ENCODE assay signal across 16 cellular contexts in the genomic region with DNA sequence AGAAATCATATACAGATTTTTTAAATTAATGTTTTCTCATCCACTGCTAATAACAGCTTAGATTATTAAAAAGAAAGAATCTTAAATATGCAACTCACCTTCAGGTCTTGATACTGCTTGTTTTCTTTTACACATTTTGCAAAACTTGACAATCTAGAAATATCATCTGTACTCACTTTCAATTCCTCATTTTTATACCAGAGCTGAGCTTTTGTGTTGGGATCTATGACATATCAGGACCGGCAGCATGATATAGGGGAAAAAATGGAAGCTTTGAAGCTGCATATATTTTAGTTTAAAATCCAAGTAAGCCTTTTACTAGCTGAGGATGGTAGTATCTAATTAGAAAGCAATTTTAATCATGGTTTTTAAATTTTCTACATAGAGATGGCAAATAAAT.
DNase-seq lines count a peak whose midpoint lies in the region; ATAC-seq and TF ChIP-seq lines count a peak whose summit lies in the region.
"Had no signal": no experiment of that assay in that cellular context is flagged by ENCODE, and none has a peak within 500 bp of the region (broad histone marks: within the 10 kb centered on the region; RNA-seq: fewer than 3 reads in every experiment).

No MANE protein-coding gene starts in this region.

- H3K36me3 ChIP-seq in OCI-LY7 (ENCODE audit: insufficient read depth, low read length): no peaks in the 10 kb centered on the region
- no peaks in the 10 kb centered on the region for H3K36me3 ChIP-seq in vagina
- H3K36me3 ChIP-seq: neutrophil had no signal

- no peaks in the 10 kb centered on the region for H3K9me3 ChIP-seq in OCI-LY7 (ENCODE audit: low read length)
- H3K9me3 ChIP-seq in vagina: no peaks in the 10 kb centered on the region
- H3K9me3 ChIP-seq: neutrophil had no signal

- H3K79me2 ChIP-seq in OCI-LY7 (ENCODE audit: insufficient read depth, low read depth, low read length): no peaks in the 10 kb centered on the region
- H3K79me2 ChIP-seq: hepatocyte had no signal

- H3K4me1 ChIP-seq in OCI-LY7 (ENCODE audit: insufficient read depth, low read length, poor library complexity, severe bottlenecking) (peaks cover 12% of the 10 kb centered on the region), vagina (no peaks in the 10 kb centered on the region)

- no peaks in the 10 kb centered on the region for H3K4me1 Mint-ChIP-seq in MCF 10A (ENCODE audit: insufficient read depth, unreplicated experiment)
- H3K4me1 Mint-ChIP-seq: activated naive CD4-positive, alpha-beta T cell treated with anti-CD3 and anti-CD28 coated beads, Interleukin-2, amount 50 U/mL, for 24 hours had no signal

- H3K27ac Mint-ChIP-seq in MCF 10A (ENCODE audit: low read depth, unreplicated experiment): no peak overlapping the region
- H3K27ac Mint-ChIP-seq: activated naive CD4-positive, alpha-beta T cell treated with anti-CD3 and anti-CD28 coated beads, Interleukin-2, amount 50 U/mL, for 24 hours; activated T-cell treated with anti-CD3 and anti-CD28 coated beads, Interleukin-2, amount 50 U/mL, for 24 hours; stimulated activated naive CD8-positive, alpha-beta T cell treated with anti-CD3 and anti-CD28 coated beads, Interleukin-15, Interleukin-2, amounts not matched to agents 100 ng/mL and 50 ng/mL, for 24 hours had no signal

- ATAC-seq in GM19395 (IDR thresholded peaks at IDR 0.05; ENCODE audit: unreplicated experiment): peak; percentile 50
- ATAC-seq in HG02938 (IDR thresholded peaks at IDR 0.05; ENCODE audit: unreplicated experiment): peak; percentile 38
- no peak for ATAC-seq in omental fat pad (ENCODE audit: low FRiP score)
- no peak for ATAC-seq in GM21737 (IDR thresholded peaks at IDR 0.05; ENCODE audit: unreplicated experiment)
- ATAC-seq: Right ventricle myocardium inferior had no signal

- no peaks in the 10 kb centered on the region for H3K36me3 Mint-ChIP-seq in MCF 10A (ENCODE audit: insufficient read depth, unreplicated experiment)
- H3K36me3 Mint-ChIP-seq: activated naive CD4-positive, alpha-beta T cell treated with anti-CD3 and anti-CD28 coated beads, Interleukin-2, amount 50 U/mL, for 24 hours; CD4-positive, CD25-positive, alpha-beta regulatory T cell had no signal

- peaks cover 32% of the 10 kb centered on the region for H3K27me3 Mint-ChIP-seq in MCF 10A (ENCODE audit: insufficient read depth, unreplicated experiment)
- H3K27me3 Mint-ChIP-seq: stimulated activated naive CD8-positive, alpha-beta T cell treated with anti-CD3 and anti-CD28 coated beads, Interleukin-15, Interleukin-2, amounts not matched to agents 100 ng/mL and 50 ng/mL, for 24 hours had no signal

- H3K4me3 Mint-ChIP-seq in MCF 10A (ENCODE audit: unreplicated experiment): no peak overlapping the region
- H3K4me3 Mint-ChIP-seq: activated naive CD4-positive, alpha-beta T cell treated with anti-CD3 and anti-CD28 coated beads, Interleukin-2, amount 50 U/mL, for 24 hours; activated T-cell treated with anti-CD3 and anti-CD28 coated beads, Interleukin-2, amount 50 U/mL, for 24 hours; stimulated activated naive CD8-positive, alpha-beta T cell treated with anti-CD3 and anti-CD28 coated beads, Interleukin-15, Interleukin-2, amounts not matched to agents 100 ng/mL and 50 ng/mL, for 24 hours had no signal

- peak overlapping the region; percentile 22; the same call in 1 of the 2 replicates for H3K4me2 ChIP-seq in OCI-LY7 (ENCODE audit: low read length)
- H3K4me2 ChIP-seq: hepatocyte had no signal

- H3K9me2 ChIP-seq in OCI-LY7 (ENCODE audit: insufficient read depth, low read length): no peaks in the 10 kb centered on the region

- in situ Hi-C loops in GM13976 (cut with MboI; ENCODE audit: low sequenced_read_pairs, unreplicated experiment): loop anchor here (10.0 kb wide), 1 partner anchor 65 kb away; no protein-coding TSS in a partner anchor

- DNase-seq in GM13976 (ENCODE audit: low spot score) (peak; percentile 27), OCI-LY7 (ENCODE audit: low spot score) (peak; percentile 6), MCF 10A (ENCODE audit: unreplicated experiment) (no peak), omental fat pad (ENCODE audit: low spot score) (no peak), vagina (ENCODE audit: extremely low spot score in 2 of 2) (no peak)
- DNase-seq: midbrain had no signal

- no peak for TF ChIP-seq CTCF in GM13976 (IDR thresholded peaks at IDR 0.05; ENCODE audit: borderline replicate concordance, control extremely low read depth, extremely low read depth, insufficient read depth, missing control alignments)
- no peak for TF ChIP-seq CTCF in OCI-LY7 (conservative IDR thresholded peaks at IDR 0.05; ENCODE audit: low read length)
- TF ChIP-seq CTCF in MCF 10A (IDR thresholded peaks at IDR 0.05; ENCODE audit: unreplicated experiment): no peak
- no peak for TF ChIP-seq CTCF in omental fat pad (IDR thresholded peaks at IDR 0.05)
- TF ChIP-seq CTCF in vagina (IDR thresholded peaks at IDR 0.05): no peak

- H4K20me1 ChIP-seq in OCI-LY7 (ENCODE audit: insufficient read depth, low read length): no peaks in the 10 kb centered on the region

- intact Hi-C loops in OCI-LY7 (cut with micrococcal nuclease; ENCODE audit: unreplicated experiment): no loop called here
- intact Hi-C loops in MCF 10A (cut with micrococcal nuclease): no loop called here
- intact Hi-C loops in vagina (cut with DNase I): no loop called here

- BruUV-seq in OCI-LY7 (replicated peaks; lab: Mats Ljungman, UMichigan): no TSS peak
- no TSS peak for BruUV-seq in MCF 10A (replicated peaks; lab: Mats Ljungman, UMichigan)

- H3K4me3 ChIP-seq in OCI-LY7 (ENCODE audit: low read depth, low read length, poor library complexity, severe bottlenecking) (no peak overlapping the region), vagina (no peak overlapping the region)
- H3K4me3 ChIP-seq: hepatocyte had no signal

- H3K27me3 ChIP-seq in vagina: no peaks in the 10 kb centered on the region
- H3K27me3 ChIP-seq: hepatocyte, neutrophil had no signal

- TF ChIP-seq POLR2A in vagina (IDR thresholded peaks at IDR 0.05): no peak

- no peaks in the 10 kb centered on the region for H3K9me3 Mint-ChIP-seq in MCF 10A (ENCODE audit: unreplicated experiment)
- H3K9me3 Mint-ChIP-seq: activated naive CD4-positive, alpha-beta T cell treated with anti-CD3 and anti-CD28 coated beads, Interleukin-2, amount 50 U/mL, for 24 hours; activated T-cell treated with anti-CD3 and anti-CD28 coated beads, Interleukin-2, amount 50 U/mL, for 24 hours; CD4-positive, CD25-positive, alpha-beta regulatory T cell; stimulated activated naive CD8-positive, alpha-beta T cell treated with anti-CD3 and anti-CD28 coated beads, Interleukin-15, Interleukin-2, amounts not matched to agents 100 ng/mL and 50 ng/mL, for 24 hours had no signal

- POLR2A ChIA-PET in OCI-LY7 (lab: Charles Lee): interaction anchor here (0.8 kb wide), 1 partner anchor 83 kb away, joined by 4 read pairs; no protein-coding TSS in a partner anchor
- POLR2A ChIA-PET in MCF 10A (lab: Yijun Ruan, JAX): no interaction called here

- H3K27ac ChIP-seq in OCI-LY7 (ENCODE audit: low read depth, low read length, poor library complexity, severe bottlenecking) (no peak overlapping the region), vagina (no peak overlapping the region)
- H3K27ac ChIP-seq: hepatocyte, neutrophil had no signal

- no peak overlapping the region for H2AFZ ChIP-seq in OCI-LY7 (ENCODE audit: low read length)
- H2AFZ ChIP-seq: hepatocyte had no signal

- CTCF ChIA-PET in OCI-LY7 (lab: Charles Lee; ENCODE audit: unreplicated experiment): no interaction called here
- CTCF ChIA-PET in MCF 10A (lab: Yijun Ruan, JAX): interaction anchor here (0.5 to 1.7 kb wide), 12 partner anchors 19 to 948 kb away, joined by 3 to 9 read pairs (median 4); no protein-coding TSS in a partner anchor

Comparison
In these comparisons a context has a peak if more than half of its experiments do, and no peak if none do; other contexts are left out.
1. DNase-seq: peak in GM13976 (single experiment) and OCI-LY7 (single experiment); none in MCF 10A (single experiment), omental fat pad (single experiment) and vagina (0 of 2).
2. ATAC-seq: peak in GM19395 (single experiment) and HG02938 (single experiment); none in omental fat pad (single experiment) and GM21737 (single experiment).